10 cellular contexts compared by ENCODE assay signal in the genomic region with DNA sequence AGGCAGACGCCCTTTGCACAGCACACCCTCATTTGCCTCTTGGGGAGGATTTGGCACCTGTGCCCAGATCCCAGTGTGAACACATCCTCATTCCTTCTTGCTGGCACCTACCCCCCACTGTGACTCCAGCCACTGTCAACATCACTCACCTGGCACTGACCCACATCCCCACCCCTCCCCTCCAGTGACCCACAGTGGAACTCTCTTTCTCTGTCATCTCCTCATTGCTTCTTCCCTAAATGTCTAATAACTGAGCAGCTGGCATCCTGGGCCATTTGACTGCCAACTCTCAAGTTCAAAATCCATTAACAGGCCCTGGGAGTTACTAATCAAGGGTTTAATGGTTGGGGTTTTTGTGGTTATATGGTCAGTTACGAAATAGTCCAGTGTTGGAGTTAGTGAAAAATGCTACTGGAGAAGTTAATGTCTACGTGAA. TPM values are rescaled to one million over a fixed set of nuclear protein-coding genes. Genes with fewer than 3 reads are reported as not detected.
A peak's percentile ranks its signal among the peaks of the same experiment; 100 is the strongest.
DNase-seq lines count a peak whose midpoint lies in the region; ATAC-seq and TF ChIP-seq lines count a peak whose summit lies in the region.
"Had no signal": no experiment of that assay in that cellular context is flagged by ENCODE, and none has a peak within 500 bp of the region (broad histone marks: within the 10 kb centered on the region; RNA-seq: fewer than 3 reads in every experiment).

No MANE protein-coding gene starts in this region.

- ATAC-seq in T-cell (replicated peaks in 1 of 4) (no peak), memory B cell (ENCODE audit: low read depth) (no peak)

- no peak for TF ChIP-seq POLR2A in erythroblast (IDR thresholded peaks at IDR 0.05; ENCODE audit: low read length)

- TF ChIP-seq EP300 in Ishikawa (IDR thresholded peaks at IDR 0.05; ENCODE audit: borderline replicate concordance): peak; percentile 59; the same call in 1 of the 2 replicates

- peaks cover 31% of the 10 kb centered on the region for H3K36me3 Mint-ChIP-seq in T-cell
- H3K36me3 Mint-ChIP-seq in memory B cell: peaks cover 29% of the 10 kb centered on the region

- H3K79me2 ChIP-seq in Karpas-422 (ENCODE audit: low read length): peaks cover 15% of the 10 kb centered on the region; the same call in 1 of the 2 replicates

- no peak overlapping the region for H3K4me2 ChIP-seq in Karpas-422 (ENCODE audit: low read depth, low read length, poor library complexity, severe bottlenecking)

- DNase-seq in DMS79 treated with DMSO at 0.1 percent for 48 hours (lab: John Stamatoyannopoulos, UW) (peak; percentile 78), T-cell (no peak), memory B cell (ENCODE audit: low spot score in 2 of 2) (no peak), NCI-H2107 (lab: John Stamatoyannopoulos, UW) (no peak), erythroblast (lab: John Stamatoyannopoulos, UW) (no peak), Karpas-422 (no peak)
- DNase-seq: activated CD4-positive, alpha-beta T cell treated with anti-CD3 and anti-CD28 coated beads, Interleukin-2, amount 50 U/mL, for 1 hour; NCI-H526 had no signal

- POLR2A ChIA-PET in T-cell (lab: Charles Lee): no interaction called here

- H3K4me1 ChIP-seq in Karpas-422 (ENCODE audit: low read length): no peaks in the 10 kb centered on the region

- H3K4me1 Mint-ChIP-seq in T-cell (peaks cover 0 to 2% (median 0%) of the 10 kb centered on the region in 3 donors), memory B cell (peaks cover 4% of the 10 kb centered on the region)

- no peaks in the 10 kb centered on the region for H3K9me2 ChIP-seq in Karpas-422 (replicated peaks; ENCODE audit: insufficient read depth, low read length)

- H3K27me3 Mint-ChIP-seq in T-cell (no peaks in the 10 kb centered on the region), memory B cell (no peaks in the 10 kb centered on the region)

- no peak overlapping the region for H3K4me3 ChIP-seq in Karpas-422 (ENCODE audit: low read length)
- H3K4me3 ChIP-seq: heart left ventricle had no signal

- no peak overlapping the region for H2AFZ ChIP-seq in Karpas-422 (ENCODE audit: low read length)

- H3K27ac Mint-ChIP-seq in T-cell (peak overlapping the region; percentile 46 to 59), memory B cell (peak overlapping the region; percentile 12)

- peaks cover 8% of the 10 kb centered on the region; the same call in 1 of the 2 replicates for H3K36me3 ChIP-seq in Karpas-422 (ENCODE audit: insufficient read depth, low read length)

- no peak for TF ChIP-seq RAD21 in Ishikawa (IDR thresholded peaks at IDR 0.05; ENCODE audit: low read depth)

- no peaks in the 10 kb centered on the region for H4K20me1 ChIP-seq in Karpas-422 (ENCODE audit: insufficient read depth, low read depth, low read length)

- H3K9ac ChIP-seq in Karpas-422 (ENCODE audit: low read length): no peak overlapping the region

- H3K27ac ChIP-seq in Karpas-422 (ENCODE audit: low read length): no peak overlapping the region

- CTCF ChIA-PET in T-cell (lab: Charles Lee): no interaction called here

- H3K4me3 Mint-ChIP-seq in T-cell (no peak overlapping the region), memory B cell (no peak overlapping the region)

- H3K27me3 ChIP-seq in Karpas-422 (ENCODE audit: low read length): no peaks in the 10 kb centered on the region
- H3K27me3 ChIP-seq: heart left ventricle had no signal

- H3K9me3 Mint-ChIP-seq in T-cell: no peaks in the 10 kb centered on the region
- H3K9me3 Mint-ChIP-seq in memory B cell: no peaks in the 10 kb centered on the region

- H3K9me3 ChIP-seq in Karpas-422 (ENCODE audit: low read length): no peaks in the 10 kb centered on the region
- H3K9me3 ChIP-seq: heart left ventricle had no signal

TF ChIP-seq in Ishikawa, 13 proteins besides CTCF, POLR2A, EP300 and RAD21:
- TF ChIP-seq TCF12 (IDR thresholded peaks at IDR 0.05; ENCODE audit: low read depth) (peak; percentile 62), TAF1 (IDR thresholded peaks at IDR 0.05; ENCODE audit: low read depth) (no peak), FOXM1 (IDR thresholded peaks at IDR 0.05; ENCODE audit: borderline replicate concordance, low read depth) (no peak), YY1 (IDR thresholded peaks at IDR 0.05; ENCODE audit: low read depth) (no peak), TEAD4 (IDR thresholded peaks at IDR 0.05) (peak; percentile 58), NFIC (IDR thresholded peaks at IDR 0.05) (peak; percentile 88), CEBPB (IDR thresholded peaks at IDR 0.05) (0 out of 2 replicates have a peak, but pooled peaks have one; percentile 8), EGR1 (IDR thresholded peaks at IDR 0.05) (no peak), CREB1 (IDR thresholded peaks at IDR 0.05; ENCODE audit: low read depth) (no peak)
- TF ChIP-seq, protein P1, sequence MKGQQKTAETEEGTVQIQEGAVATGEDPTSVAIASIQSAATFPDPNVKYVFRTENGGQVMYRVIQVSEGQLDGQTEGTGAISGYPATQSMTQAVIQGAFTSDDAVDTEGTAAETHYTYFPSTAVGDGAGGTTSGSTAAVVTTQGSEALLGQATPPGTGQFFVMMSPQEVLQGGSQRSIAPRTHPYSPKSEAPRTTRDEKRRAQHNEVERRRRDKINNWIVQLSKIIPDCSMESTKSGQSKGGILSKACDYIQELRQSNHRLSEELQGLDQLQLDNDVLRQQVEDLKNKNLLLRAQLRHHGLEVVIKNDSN (IDR thresholded peaks at IDR 0.05): no peak
- TF ChIP-seq, protein P2, sequence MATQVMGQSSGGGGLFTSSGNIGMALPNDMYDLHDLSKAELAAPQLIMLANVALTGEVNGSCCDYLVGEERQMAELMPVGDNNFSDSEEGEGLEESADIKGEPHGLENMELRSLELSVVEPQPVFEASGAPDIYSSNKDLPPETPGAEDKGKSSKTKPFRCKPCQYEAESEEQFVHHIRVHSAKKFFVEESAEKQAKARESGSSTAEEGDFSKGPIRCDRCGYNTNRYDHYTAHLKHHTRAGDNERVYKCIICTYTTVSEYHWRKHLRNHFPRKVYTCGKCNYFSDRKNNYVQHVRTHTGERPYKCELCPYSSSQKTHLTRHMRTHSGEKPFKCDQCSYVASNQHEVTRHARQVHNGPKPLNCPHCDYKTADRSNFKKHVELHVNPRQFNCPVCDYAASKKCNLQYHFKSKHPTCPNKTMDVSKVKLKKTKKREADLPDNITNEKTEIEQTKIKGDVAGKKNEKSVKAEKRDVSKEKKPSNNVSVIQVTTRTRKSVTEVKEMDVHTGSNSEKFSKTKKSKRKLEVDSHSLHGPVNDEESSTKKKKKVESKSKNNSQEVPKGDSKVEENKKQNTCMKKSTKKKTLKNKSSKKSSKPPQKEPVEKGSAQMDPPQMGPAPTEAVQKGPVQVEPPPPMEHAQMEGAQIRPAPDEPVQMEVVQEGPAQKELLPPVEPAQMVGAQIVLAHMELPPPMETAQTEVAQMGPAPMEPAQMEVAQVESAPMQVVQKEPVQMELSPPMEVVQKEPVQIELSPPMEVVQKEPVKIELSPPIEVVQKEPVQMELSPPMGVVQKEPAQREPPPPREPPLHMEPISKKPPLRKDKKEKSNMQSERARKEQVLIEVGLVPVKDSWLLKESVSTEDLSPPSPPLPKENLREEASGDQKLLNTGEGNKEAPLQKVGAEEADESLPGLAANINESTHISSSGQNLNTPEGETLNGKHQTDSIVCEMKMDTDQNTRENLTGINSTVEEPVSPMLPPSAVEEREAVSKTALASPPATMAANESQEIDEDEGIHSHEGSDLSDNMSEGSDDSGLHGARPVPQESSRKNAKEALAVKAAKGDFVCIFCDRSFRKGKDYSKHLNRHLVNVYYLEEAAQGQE (IDR thresholded peaks at IDR 0.05; ENCODE audit: low read depth): no peak
- TF ChIP-seq, protein P3, sequence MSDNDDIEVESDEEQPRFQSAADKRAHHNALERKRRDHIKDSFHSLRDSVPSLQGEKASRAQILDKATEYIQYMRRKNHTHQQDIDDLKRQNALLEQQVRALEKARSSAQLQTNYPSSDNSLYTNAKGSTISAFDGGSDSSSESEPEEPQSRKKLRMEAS (IDR thresholded peaks at IDR 0.05): peak; percentile 24; the same call in 1 of the 2 replicates

RNA-seq across cellular contexts. Expression of a gene that starts 14.4 kb away (rescaled TPM):
- total RNA-seq in T-cell: 10 to 100 TPM; 23.4 to 37.5 (median 34.0) TPM
- total RNA-seq in Karpas-422 (2014; rRNA removed; shearing (Covaris generic); ENCODE audit: low replicate concordance): 20.2 and 33.0 TPM in 2 replicates

RNA-seq across cellular contexts. Expression of a gene that starts 21.5 kb away (rescaled TPM):
- total RNA-seq in T-cell: 1,000 to 10,000 TPM; 3,314 to 3,887 (median 3,346) TPM
- 5,548 and 5,820 TPM in 2 replicates for total RNA-seq in Karpas-422 (2014; rRNA removed; shearing (Covaris generic); ENCODE audit: low replicate concordance)

RNA-seq across cellular contexts. Expression of a gene that starts 22.0 kb away (rescaled TPM):
- total RNA-seq in T-cell: 1 to 10 TPM; 4.9 to 9.2 (median 6.2) TPM
- total RNA-seq in Karpas-422 (2014; rRNA removed; shearing (Covaris generic); ENCODE audit: low replicate concordance): 7.4 and 20.8 TPM in 2 replicates
